ENCODE assay signal across 8 cellular contexts in the genomic region with DNA sequence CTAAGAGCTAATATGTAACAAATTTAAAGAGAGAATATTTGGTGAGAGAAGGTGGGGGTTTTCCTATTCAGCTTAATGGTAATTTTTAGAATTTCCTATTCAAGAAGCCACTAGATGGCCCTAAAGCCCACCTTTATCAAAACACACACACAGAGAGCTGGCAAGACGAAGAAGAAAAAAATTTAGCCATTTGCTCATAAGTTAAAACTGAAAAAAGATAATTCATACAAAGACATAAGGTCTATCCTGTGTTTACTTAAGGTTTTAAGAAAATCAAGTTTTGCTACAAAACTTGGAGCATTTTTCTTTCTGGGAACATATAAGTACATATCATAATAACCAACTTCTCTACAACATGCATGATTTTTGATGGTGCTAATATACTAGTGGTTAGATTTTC. TPM values are rescaled to one million over a fixed set of nuclear protein-coding genes. Genes with fewer than 3 reads are reported as not detected.
DNase-seq lines count a peak whose midpoint lies in the region; ATAC-seq and TF ChIP-seq lines count a peak whose summit lies in the region.

No MANE protein-coding gene starts in this region.

- no peak for ATAC-seq in HG03342 (IDR thresholded peaks at IDR 0.05; ENCODE audit: unreplicated experiment)

- H3K79me2 ChIP-seq in PC-9 (ENCODE audit: low read depth): no peaks in the 10 kb centered on the region

- no peak overlapping the region for H4K91ac ChIP-seq in mesenchymal stem cell (ENCODE audit: low read length)

- TF ChIP-seq CTCF in HFF-Myc (IDR thresholded peaks at IDR 0.05; ENCODE audit: low read depth, low read length, missing control alignments): peak; percentile 35
- peak; percentile 79 for TF ChIP-seq CTCF in PC-9 (conservative IDR thresholded peaks at IDR 0.05)

- H3K4me2 ChIP-seq in PC-9 (peak overlapping the region; percentile 63), mesenchymal stem cell (ENCODE audit: low read length, poor library complexity, severe bottlenecking) (no peak overlapping the region)

- WGBS in mesenchymal stem cell: no CpG with 5 or more reads among the region's 1 CpG

- H3K27ac ChIP-seq in PC-9: peak overlapping the region; percentile 90
- H3K27ac ChIP-seq in mesenchymal stem cell (ENCODE audit: low read length, poor library complexity, severe bottlenecking): no peak overlapping the region

- H3K23ac ChIP-seq in mesenchymal stem cell (ENCODE audit: low read length in 2 of 2): no peak overlapping the region

- H2BK120ac ChIP-seq in mesenchymal stem cell (ENCODE audit: low read depth, low read length): no peak overlapping the region

- POLR2A ChIA-PET in PC-9 (lab: Charles Lee; ENCODE audit: unreplicated experiment): interaction anchor here (0.6 kb wide), 1 partner anchor 10 kb away, joined by 6 read pairs; no protein-coding TSS in a partner anchor

- peaks cover 25% of the 10 kb centered on the region for H3F3A ChIP-seq in PC-9 (ENCODE audit: insufficient read depth, low read depth)

- H2BK5ac ChIP-seq in mesenchymal stem cell (ENCODE audit: low read depth, low read length, poor library complexity, severe bottlenecking): no peak overlapping the region

- DNase-seq in DMS153 treated with DMSO at 0.1 percent for 48 hours (lab: John Stamatoyannopoulos, UW; ENCODE audit: unreplicated experiment): peak; percentile 52
- no peak for DNase-seq in HFF-Myc (ENCODE audit: extremely low read depth, low read depth)
- peak in 1 of 2 experiments; percentile 58 for DNase-seq in PC-9
- peak; percentile 39 to 63 for DNase-seq in dermis microvascular lymphatic vessel endothelial cell (ENCODE audit: low read depth in 2 of 2)
- DNase-seq in mesenchymal stem cell: peak; percentile 72
- no peak for DNase-seq in cortex of kidney (lab: John Stamatoyannopoulos, UW)
- no peak for DNase-seq in occipital lobe (lab: John Stamatoyannopoulos, UW)

- no peak overlapping the region for H2BK15ac ChIP-seq in mesenchymal stem cell (ENCODE audit: low read depth, poor library complexity, severe bottlenecking)

- CTCF ChIA-PET in PC-9 (lab: Charles Lee): interaction anchor here (0.9 to 1.9 kb wide), 6 partner anchors 39 to 654 kb away, joined by 3 to 15 read pairs (median 4); no protein-coding TSS in a partner anchor

- H2AK5ac ChIP-seq in mesenchymal stem cell (ENCODE audit: low read length, severe bottlenecking): no peak overlapping the region

- no peak overlapping the region for H3K14ac ChIP-seq in mesenchymal stem cell (ENCODE audit: low read length in 2 of 2)

- H3K9ac ChIP-seq in mesenchymal stem cell (ENCODE audit: low read length): no peak overlapping the region

- H3K18ac ChIP-seq in mesenchymal stem cell (ENCODE audit: low read depth in 1 of 2, low read length in 2 of 2): no peak overlapping the region

- no peaks in the 10 kb centered on the region for H3K27me3 ChIP-seq in PC-9 (ENCODE audit: insufficient read depth, low read depth)
- H3K27me3 ChIP-seq in mesenchymal stem cell (ENCODE audit: control insufficient read depth in 1 of 2, insufficient read depth in 1 of 2, low read length in 2 of 2): no peaks in the 10 kb centered on the region

- no peak overlapping the region for H4K8ac ChIP-seq in mesenchymal stem cell (ENCODE audit: low read length)

- H3K9me2 ChIP-seq in PC-9 (ENCODE audit: insufficient read depth): no peaks in the 10 kb centered on the region

- no peaks in the 10 kb centered on the region for H3K36me3 ChIP-seq in PC-9 (ENCODE audit: low read depth)
- no peaks in the 10 kb centered on the region for H3K36me3 ChIP-seq in mesenchymal stem cell (ENCODE audit: control insufficient read depth in 1 of 2, insufficient read depth in 2 of 2, low read depth in 1 of 2, low read length in 2 of 2)

- no TSS peak for BruUV-seq in PC-9 (replicated peaks; lab: Mats Ljungman, UMichigan)

- H3K79me1 ChIP-seq in mesenchymal stem cell (replicated peaks; ENCODE audit: low read length, poor library complexity, severe bottlenecking): peaks cover 3% of the 10 kb centered on the region

- H2BK12ac ChIP-seq in mesenchymal stem cell (ENCODE audit: low read length in 2 of 2): no peak overlapping the region

- H3K9me3 ChIP-seq in PC-9 (ENCODE audit: insufficient read depth, low read depth) (no peaks in the 10 kb centered on the region), mesenchymal stem cell (ENCODE audit: control insufficient read depth, low read length) (no peaks in the 10 kb centered on the region)

- H3K4ac ChIP-seq in mesenchymal stem cell (ENCODE audit: low read depth in 1 of 2, low read length in 2 of 2): no peak overlapping the region

- peaks cover 38% of the 10 kb centered on the region for H3K4me1 ChIP-seq in PC-9 (replicated peaks; ENCODE audit: insufficient read depth)
- H3K4me1 ChIP-seq in mesenchymal stem cell (ENCODE audit: control insufficient read depth, insufficient read depth, low read depth, low read length): peaks cover 5% of the 10 kb centered on the region

- no peaks in the 10 kb centered on the region for H4K20me1 ChIP-seq in PC-9 (ENCODE audit: insufficient read depth)

- no peak overlapping the region for H2AFZ ChIP-seq in PC-9
- no peak overlapping the region for H2AFZ ChIP-seq in mesenchymal stem cell (ENCODE audit: low read depth, low read length)

- H3K4me3 ChIP-seq in HFF-Myc (replicated peaks; ENCODE audit: low read depth, low read length) (no peak overlapping the region), PC-9 (no peak overlapping the region), mesenchymal stem cell (ENCODE audit: insufficient read depth in 1 of 2, low read depth in 1 of 2, low read length in 2 of 2) (no peak overlapping the region)

- intact Hi-C loops in PC-9 (cut with micrococcal nuclease; ENCODE audit: unreplicated experiment): loop anchor here (1.0 to 10.0 kb wide), 6 partner anchors 152 to 654 kb away; no protein-coding TSS in a partner anchor

RNA-seq across cellular contexts. Expression of gene PCED1B, which starts 46.8 kb away (rescaled TPM):
- total RNA-seq in PC-9 (2021) (10.9 and 11.2 TPM in 2 replicates), dermis microvascular lymphatic vessel endothelial cell (under 0.01 and 0.25 TPM in 2 replicates), occipital lobe (0.94 TPM)
- polyA plus RNA-seq in mesenchymal stem cell (2013, experiment 1 of 2): 3.0 TPM
- 2.4 TPM for polyA plus RNA-seq in mesenchymal stem cell (2013, experiment 2 of 2)

RNA-seq across cellular contexts. Expression of gene AMIGO2, which starts 47.1 kb away (rescaled TPM):
- total RNA-seq in PC-9 (2021) (41.9 and 46.3 TPM in 2 replicates), dermis microvascular lymphatic vessel endothelial cell (1.1 and 1.3 TPM in 2 replicates), occipital lobe (8.1 TPM)
- 13.2 TPM for polyA plus RNA-seq in mesenchymal stem cell (2013, experiment 1 of 2)
- 13.5 TPM for polyA plus RNA-seq in mesenchymal stem cell (2013, experiment 2 of 2)

Comparison
In these comparisons a context has a peak if more than half of its experiments do, and no peak if none do; other contexts are left out.
1. DNase-seq: peak in DMS153 treated with DMSO at 0.1 percent for 48 hours (single experiment), dermis microvascular lymphatic vessel endothelial cell (2 of 2) and mesenchymal stem cell (single experiment); none in HFF-Myc (single experiment), cortex of kidney (single experiment) and occipital lobe (single experiment).